Comparison of ENCODE assay signal across 2 cellular contexts in the genomic region with DNA sequence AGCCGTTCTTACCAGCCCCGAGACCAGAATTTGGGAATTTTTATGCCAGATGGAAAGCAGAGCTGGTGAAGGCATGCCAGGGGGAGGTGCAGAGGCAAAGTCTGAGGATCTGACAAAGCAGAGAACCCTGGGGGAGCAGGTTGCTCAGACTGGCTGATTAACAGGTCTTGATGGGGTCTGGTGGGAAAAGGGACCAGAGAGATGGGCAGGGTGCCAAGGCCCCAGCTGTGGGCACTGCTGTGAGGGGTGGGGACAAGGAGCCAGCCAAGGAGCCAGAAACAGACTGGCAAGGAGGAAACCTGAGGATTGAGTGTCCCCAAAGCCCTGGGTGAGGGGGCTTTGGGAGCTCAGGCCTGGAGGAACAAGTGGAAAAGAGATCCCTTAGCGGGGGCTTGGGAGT.
TF ChIP-seq lines count a peak whose summit lies in the region.

No MANE protein-coding gene starts in this region.

TF ChIP-seq in SK-N-SH, 30 proteins besides CTCF, POLR2A, EP300 and RAD21 (continued from another document):
- TF ChIP-seq, protein P1, sequence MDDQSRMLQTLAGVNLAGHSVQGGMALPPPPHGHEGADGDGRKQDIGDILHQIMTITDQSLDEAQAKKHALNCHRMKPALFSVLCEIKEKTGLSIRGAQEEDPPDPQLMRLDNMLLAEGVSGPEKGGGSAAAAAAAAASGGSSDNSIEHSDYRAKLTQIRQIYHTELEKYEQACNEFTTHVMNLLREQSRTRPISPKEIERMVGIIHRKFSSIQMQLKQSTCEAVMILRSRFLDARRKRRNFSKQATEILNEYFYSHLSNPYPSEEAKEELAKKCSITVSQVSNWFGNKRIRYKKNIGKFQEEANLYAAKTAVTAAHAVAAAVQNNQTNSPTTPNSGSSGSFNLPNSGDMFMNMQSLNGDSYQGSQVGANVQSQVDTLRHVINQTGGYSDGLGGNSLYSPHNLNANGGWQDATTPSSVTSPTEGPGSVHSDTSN (IDR thresholded peaks at IDR 0.05): no peak
- TF ChIP-seq YY1 (IDR thresholded peaks at IDR 0.05; ENCODE audit: low read depth): no peak

TF ChIP-seq in SK-N-SH treated with all-trans-retinoic acid at 6 μM for 48 hours, 23 proteins besides CTCF, POLR2A, EP300 and RAD21 (continued from another document):
- TF ChIP-seq, protein P2, sequence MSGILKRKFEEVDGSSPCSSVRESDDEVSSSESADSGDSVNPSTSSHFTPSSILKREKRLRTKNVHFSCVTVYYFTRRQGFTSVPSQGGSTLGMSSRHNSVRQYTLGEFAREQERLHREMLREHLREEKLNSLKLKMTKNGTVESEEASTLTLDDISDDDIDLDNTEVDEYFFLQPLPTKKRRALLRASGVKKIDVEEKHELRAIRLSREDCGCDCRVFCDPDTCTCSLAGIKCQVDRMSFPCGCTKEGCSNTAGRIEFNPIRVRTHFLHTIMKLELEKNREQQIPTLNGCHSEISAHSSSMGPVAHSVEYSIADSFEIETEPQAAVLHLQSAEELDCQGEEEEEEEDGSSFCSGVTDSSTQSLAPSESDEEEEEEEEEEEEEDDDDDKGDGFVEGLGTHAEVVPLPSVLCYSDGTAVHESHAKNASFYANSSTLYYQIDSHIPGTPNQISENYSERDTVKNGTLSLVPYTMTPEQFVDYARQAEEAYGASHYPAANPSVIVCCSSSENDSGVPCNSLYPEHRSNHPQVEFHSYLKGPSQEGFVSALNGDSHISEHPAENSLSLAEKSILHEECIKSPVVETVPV (CRISPR knock-in tag; IDR thresholded peaks at IDR 0.05): no peak
- TF ChIP-seq RARB (CRISPR knock-in tag; IDR thresholded peaks at IDR 0.05) (no peak), ESRRG (CRISPR knock-in tag; IDR thresholded peaks at IDR 0.05) (no peak), ZFP30 (CRISPR knock-in tag; IDR thresholded peaks at IDR 0.05) (no peak), CSDC2 (CRISPR knock-in tag; IDR thresholded peaks at IDR 0.05) (no peak), SNAI2 (CRISPR knock-in tag; IDR thresholded peaks at IDR 0.05) (no peak), ZNF565 (CRISPR knock-in tag; conservative IDR thresholded peaks at IDR 0.05; ENCODE audit: low read depth) (no peak), ZNF8 (CRISPR knock-in tag; IDR thresholded peaks at IDR 0.05) (no peak), OSR1 (CRISPR knock-in tag; IDR thresholded peaks at IDR 0.05) (no peak), ZC3H10 (CRISPR knock-in tag; IDR thresholded peaks at IDR 0.05) (no peak)
- TF ChIP-seq, protein P3, sequence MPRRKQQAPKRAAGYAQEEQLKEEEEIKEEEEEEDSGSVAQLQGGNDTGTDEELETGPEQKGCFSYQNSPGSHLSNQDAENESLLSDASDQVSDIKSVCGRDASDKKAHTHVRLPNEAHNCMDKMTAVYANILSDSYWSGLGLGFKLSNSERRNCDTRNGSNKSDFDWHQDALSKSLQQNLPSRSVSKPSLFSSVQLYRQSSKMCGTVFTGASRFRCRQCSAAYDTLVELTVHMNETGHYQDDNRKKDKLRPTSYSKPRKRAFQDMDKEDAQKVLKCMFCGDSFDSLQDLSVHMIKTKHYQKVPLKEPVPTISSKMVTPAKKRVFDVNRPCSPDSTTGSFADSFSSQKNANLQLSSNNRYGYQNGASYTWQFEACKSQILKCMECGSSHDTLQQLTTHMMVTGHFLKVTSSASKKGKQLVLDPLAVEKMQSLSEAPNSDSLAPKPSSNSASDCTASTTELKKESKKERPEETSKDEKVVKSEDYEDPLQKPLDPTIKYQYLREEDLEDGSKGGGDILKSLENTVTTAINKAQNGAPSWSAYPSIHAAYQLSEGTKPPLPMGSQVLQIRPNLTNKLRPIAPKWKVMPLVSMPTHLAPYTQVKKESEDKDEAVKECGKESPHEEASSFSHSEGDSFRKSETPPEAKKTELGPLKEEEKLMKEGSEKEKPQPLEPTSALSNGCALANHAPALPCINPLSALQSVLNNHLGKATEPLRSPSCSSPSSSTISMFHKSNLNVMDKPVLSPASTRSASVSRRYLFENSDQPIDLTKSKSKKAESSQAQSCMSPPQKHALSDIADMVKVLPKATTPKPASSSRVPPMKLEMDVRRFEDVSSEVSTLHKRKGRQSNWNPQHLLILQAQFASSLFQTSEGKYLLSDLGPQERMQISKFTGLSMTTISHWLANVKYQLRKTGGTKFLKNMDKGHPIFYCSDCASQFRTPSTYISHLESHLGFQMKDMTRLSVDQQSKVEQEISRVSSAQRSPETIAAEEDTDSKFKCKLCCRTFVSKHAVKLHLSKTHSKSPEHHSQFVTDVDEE (CRISPR knock-in tag; IDR thresholded peaks at IDR 0.05): no peak
- TF ChIP-seq, protein P4, sequence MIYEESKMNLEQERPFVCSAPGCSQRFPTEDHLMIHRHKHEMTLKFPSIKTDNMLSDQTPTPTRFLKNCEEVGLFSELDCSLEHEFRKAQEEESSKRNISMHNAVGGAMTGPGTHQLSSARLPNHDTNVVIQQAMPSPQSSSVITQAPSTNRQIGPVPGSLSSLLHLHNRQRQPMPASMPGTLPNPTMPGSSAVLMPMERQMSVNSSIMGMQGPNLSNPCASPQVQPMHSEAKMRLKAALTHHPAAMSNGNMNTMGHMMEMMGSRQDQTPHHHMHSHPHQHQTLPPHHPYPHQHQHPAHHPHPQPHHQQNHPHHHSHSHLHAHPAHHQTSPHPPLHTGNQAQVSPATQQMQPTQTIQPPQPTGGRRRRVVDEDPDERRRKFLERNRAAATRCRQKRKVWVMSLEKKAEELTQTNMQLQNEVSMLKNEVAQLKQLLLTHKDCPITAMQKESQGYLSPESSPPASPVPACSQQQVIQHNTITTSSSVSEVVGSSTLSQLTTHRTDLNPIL (CRISPR knock-in tag; IDR thresholded peaks at IDR 0.05; ENCODE audit: low read depth): no peak
- TF ChIP-seq, protein P5, sequence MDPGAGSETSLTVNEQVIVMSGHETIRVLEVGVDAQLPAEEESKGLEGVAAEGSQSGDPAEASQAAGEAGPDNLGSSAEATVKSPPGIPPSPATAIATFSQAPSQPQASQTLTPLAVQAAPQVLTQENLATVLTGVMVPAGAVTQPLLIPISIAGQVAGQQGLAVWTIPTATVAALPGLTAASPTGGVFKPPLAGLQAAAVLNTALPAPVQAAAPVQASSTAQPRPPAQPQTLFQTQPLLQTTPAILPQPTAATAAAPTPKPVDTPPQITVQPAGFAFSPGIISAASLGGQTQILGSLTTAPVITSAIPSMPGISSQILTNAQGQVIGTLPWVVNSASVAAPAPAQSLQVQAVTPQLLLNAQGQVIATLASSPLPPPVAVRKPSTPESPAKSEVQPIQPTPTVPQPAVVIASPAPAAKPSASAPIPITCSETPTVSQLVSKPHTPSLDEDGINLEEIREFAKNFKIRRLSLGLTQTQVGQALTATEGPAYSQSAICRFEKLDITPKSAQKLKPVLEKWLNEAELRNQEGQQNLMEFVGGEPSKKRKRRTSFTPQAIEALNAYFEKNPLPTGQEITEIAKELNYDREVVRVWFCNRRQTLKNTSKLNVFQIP (CRISPR knock-in tag; IDR thresholded peaks at IDR 0.05; ENCODE audit: borderline replicate concordance, low read depth): no peak
